Comparison of ENCODE assay signal across 8 cellular contexts in genomic region chr6:4186391-4186790, GRCh38.
"Had no signal": no experiment of that assay in that cellular context is flagged by ENCODE, and none has a peak within 500 bp of the region (broad histone marks: within the 10 kb centered on the region; RNA-seq: fewer than 3 reads in every experiment).

No MANE protein-coding gene starts in this region.

- H3K27ac ChIP-seq: GM23248, HL-60 had no signal

- ATAC-seq: HCT116, HepG2 had no signal

- H3K36me3 ChIP-seq: HAP-1 had no signal

- H3K9me3 ChIP-seq: HAP-1 had no signal

- H3K9ac ChIP-seq: GM23248 had no signal

- H3K4me1 ChIP-seq: HAP-1 had no signal

- H3K4me3 ChIP-seq: GM23248, HAP-1 had no signal

- H2AFZ ChIP-seq: GM23248 had no signal

- DNase-seq: GM23248, GOT3, H7, HFFc6 had no signal
